2 cellular contexts compared by ENCODE assay signal in genomic region chr4:960140-960735, GRCh38.
TF ChIP-seq lines count a peak whose summit lies in the region.

No MANE protein-coding gene starts in this region.

TF ChIP-seq in K562, 482 proteins besides CTCF, POLR2A, EP300 and RAD21:
- TF ChIP-seq BRCA1 (IDR thresholded peaks at IDR 0.05) = no peak
- TF ChIP-seq BRCA1 (CRISPR knock-in tag; IDR thresholded peaks at IDR 0.05) = 0 out of 2 replicates have a peak, but pooled peaks have one; percentile 17
- no peak for TF ChIP-seq KAT8 (IDR thresholded peaks at IDR 0.05; ENCODE audit: low read depth)
- peak; percentile 58 for TF ChIP-seq POLR2G (IDR thresholded peaks at IDR 0.05; ENCODE audit: low read depth, low read length)
- TF ChIP-seq RBFOX2 (IDR thresholded peaks at IDR 0.05; ENCODE audit: low read depth, low read length) = peak; percentile 51; the same call in 1 of the 2 replicates
- no peak for TF ChIP-seq PHB2 (IDR thresholded peaks at IDR 0.05; ENCODE audit: low read depth)

TF ChIP-seq in GM12891, 5 proteins besides CTCF, POLR2A, EP300 and RAD21:
- TF ChIP-seq TAF1 (IDR thresholded peaks at IDR 0.05; ENCODE audit: low read depth, low read length) (no peak), PAX5 (IDR thresholded peaks at IDR 0.05; ENCODE audit: insufficient read depth, low read length, severe bottlenecking) (no peak), POLR2AphosphoS5 (IDR thresholded peaks at IDR 0.05; ENCODE audit: low read depth, low read length) (no peak), SPI1 (IDR thresholded peaks at IDR 0.05; ENCODE audit: low read depth, low read length) (no peak), POU2F2 (IDR thresholded peaks at IDR 0.05; ENCODE audit: low read depth, low read length) (no peak)
